28 cellular contexts compared by ENCODE assay signal in genomic region chr16:16966439-16966838, GRCh38.
A peak's percentile ranks its signal among the peaks of the same experiment; 100 is the strongest.
DNase-seq lines count a peak whose midpoint lies in the region; ATAC-seq, FAIRE-seq and TF ChIP-seq lines count a peak whose summit lies in the region.
"Had no signal": no experiment of that assay in that cellular context is flagged by ENCODE, and none has a peak within 500 bp of the region (broad histone marks: within the 10 kb centered on the region; RNA-seq: fewer than 3 reads in every experiment).

No MANE protein-coding gene starts in this region.

- TF ChIP-seq EP300 in H1 (IDR thresholded peaks at IDR 0.05; ENCODE audit: borderline replicate concordance in 1 of 2, low read depth in 2 of 2, low read length in 2 of 2) = no peak

- H3K23me2 ChIP-seq in H1 (ENCODE audit: low read depth, low read length) = no peaks in the 10 kb centered on the region

- H3K9ac ChIP-seq in H1 (replicated peaks in 1 of 4; ENCODE audit: extremely low read depth in 1 of 4, low read depth in 3 of 4, low read length in 3 of 4) = no peak overlapping the region
- H3K9ac ChIP-seq: BLaER1 had no signal

- H3K4me2 ChIP-seq in H1 (ENCODE audit: insufficient read depth in 1 of 2, low read depth in 2 of 2, low read length in 2 of 2) = no peak overlapping the region
- H3K4me2 ChIP-seq: A549, BLaER1 had no signal

- no peak overlapping the region for H2BK15ac ChIP-seq in H1 (ENCODE audit: low read length)

- no peak overlapping the region for H3K4ac ChIP-seq in H1 (replicated peaks; ENCODE audit: insufficient read length, low read depth, low read length)

- H3K4me3 ChIP-seq in HEK293 (ENCODE audit: low read depth, low read length) = no peak overlapping the region
- H3K4me3 ChIP-seq in H1 (ENCODE audit: extremely low read depth in 1 of 4, insufficient read depth in 2 of 4, low read depth in 3 of 4, low read length in 4 of 4) = no peak overlapping the region
- H3K4me3 ChIP-seq in BE2C (ENCODE audit: low read depth, low read length) = no peak overlapping the region
- H3K4me3 ChIP-seq: A549, BLaER1, GM12878 had no signal

- no peak overlapping the region for H2BK20ac ChIP-seq in H1 (ENCODE audit: low read length)

- H4K5ac ChIP-seq in H1 (ENCODE audit: insufficient read length, low read depth, low read length) = no peak overlapping the region

- peaks cover 6% of the 10 kb centered on the region for H3K9me3 Mint-ChIP-seq in activated T-helper 17 cell treated with anti-CD3 and anti-CD28 coated beads, Interleukin-2, amount 50 U/mL, for 72 hours
- no peaks in the 10 kb centered on the region for H3K9me3 Mint-ChIP-seq in type B pancreatic cell

- no peak overlapping the region for H2BK5ac ChIP-seq in H1 (ENCODE audit: low read depth, low read length)

- CTCF ChIA-PET in HEK293 (lab: Yijun Ruan, JAX) (no interaction called here), H1 (lab: Charles Lee; ENCODE audit: partially characterized antibody) (interaction anchor here (0.7 to 1.1 kb wide), 2 partner anchors 12 to 95 kb away, joined by 3 read pairs; no protein-coding TSS in a partner anchor)

- no peak overlapping the region for H3K27ac Mint-ChIP-seq in activated T-helper 17 cell treated with anti-CD3 and anti-CD28 coated beads, Interleukin-2, amount 50 U/mL, for 72 hours
- peak overlapping the region; percentile 28 for H3K27ac Mint-ChIP-seq in type B pancreatic cell
- H3K27ac Mint-ChIP-seq: B cell; CD14-positive monocyte; CD4-positive, CD25-positive, alpha-beta regulatory T cell had no signal

- no peak overlapping the region for H3K14ac ChIP-seq in H1 (ENCODE audit: insufficient read length)

- peaks cover 19% of the 10 kb centered on the region for H3K27me3 Mint-ChIP-seq in activated T-helper 17 cell treated with anti-CD3 and anti-CD28 coated beads, Interleukin-2, amount 50 U/mL, for 72 hours
- no peaks in the 10 kb centered on the region for H3K27me3 Mint-ChIP-seq in type B pancreatic cell

- POLR2A ChIA-PET in HEK293 (lab: Yijun Ruan, JAX) (no interaction called here), H1 (lab: Charles Lee; ENCODE audit: partially characterized antibody) (interaction anchor here (0.7 kb wide), 1 partner anchor 25 kb away, joined by 3 read pairs; no protein-coding TSS in a partner anchor)

- no peak for FAIRE-seq in H1 (lab: Jason Lieb, UNC)
- FAIRE-seq: A549, GM12878, GM12892, GM18507 had no signal

- H3K27ac ChIP-seq in HEK293 (ENCODE audit: extremely low read depth, low read depth, low read length) (no peak overlapping the region), H1 (ENCODE audit: low read depth, low read length) (no peak overlapping the region)
- H3K27ac ChIP-seq: A549, BLaER1 had no signal

- no peak overlapping the region for H2AFZ ChIP-seq in H1 (ENCODE audit: low read length)

- no peaks in the 10 kb centered on the region for H3K36me3 Mint-ChIP-seq in activated T-helper 17 cell treated with anti-CD3 and anti-CD28 coated beads, Interleukin-2, amount 50 U/mL, for 72 hours (ENCODE audit: low read depth)
- H3K36me3 Mint-ChIP-seq in type B pancreatic cell = no peaks in the 10 kb centered on the region
- H3K36me3 Mint-ChIP-seq: CD14-positive monocyte; CD4-positive, CD25-positive, alpha-beta regulatory T cell had no signal

- H3K18ac ChIP-seq in H1 (ENCODE audit: extremely low read depth, low read length) = no peak overlapping the region

- H3K4me3 Mint-ChIP-seq in activated T-helper 17 cell treated with anti-CD3 and anti-CD28 coated beads, Interleukin-2, amount 50 U/mL, for 72 hours = no peak overlapping the region
- no peak overlapping the region for H3K4me3 Mint-ChIP-seq in type B pancreatic cell
- H3K4me3 Mint-ChIP-seq: B cell; CD14-positive monocyte; CD4-positive, alpha-beta memory T cell; CD4-positive, CD25-positive, alpha-beta regulatory T cell; CD8-positive, alpha-beta memory T cell had no signal

- no peaks in the 10 kb centered on the region for H3K4me1 Mint-ChIP-seq in activated T-helper 17 cell treated with anti-CD3 and anti-CD28 coated beads, Interleukin-2, amount 50 U/mL, for 72 hours
- no peaks in the 10 kb centered on the region for H3K4me1 Mint-ChIP-seq in type B pancreatic cell (ENCODE audit: unreplicated experiment)
- H3K4me1 Mint-ChIP-seq: B cell; CD14-positive monocyte; CD4-positive, alpha-beta memory T cell; CD4-positive, CD25-positive, alpha-beta regulatory T cell; CD8-positive, alpha-beta memory T cell had no signal

- ATAC-seq in activated T-helper 17 cell treated with anti-CD3 and anti-CD28 coated beads, Interleukin-2, amount 50 U/mL, for 72 hours (replicated peaks) = peak; percentile 63
- ATAC-seq: A549, GM12878 had no signal

- no peak overlapping the region for H2BK12ac ChIP-seq in H1 (ENCODE audit: low read depth, low read length)

- H4K8ac ChIP-seq in H1 (ENCODE audit: extremely low read depth, insufficient read depth, low read length) = no peak overlapping the region

- no peaks in the 10 kb centered on the region for H3K79me2 ChIP-seq in H1 (ENCODE audit: control insufficient read depth in 1 of 2, insufficient read depth in 2 of 2, low read length in 2 of 2)

- H3K9me3 ChIP-seq in HEK293 (ENCODE audit: control insufficient read depth, insufficient read depth, low read depth, low read length) = no peaks in the 10 kb centered on the region
- H3K9me3 ChIP-seq in H1 (ENCODE audit: insufficient read depth in 2 of 2, low read depth in 1 of 2, low read length in 1 of 2) = no peaks in the 10 kb centered on the region
- H3K9me3 ChIP-seq in BE2C = no peaks in the 10 kb centered on the region
- H3K9me3 ChIP-seq: A549, BLaER1 had no signal

- no peaks in the 10 kb centered on the region for H3K36me3 ChIP-seq in HEK293 (ENCODE audit: control insufficient read depth in 2 of 2, insufficient read depth in 1 of 2, low read length in 2 of 2)
- H3K36me3 ChIP-seq in H1 (ENCODE audit: control insufficient read depth in 2 of 4, insufficient read depth in 4 of 4, low read length in 3 of 4) = no peaks in the 10 kb centered on the region
- H3K36me3 ChIP-seq in BE2C = no peaks in the 10 kb centered on the region
- H3K36me3 ChIP-seq: BLaER1 had no signal

- H4K20me1 ChIP-seq in H1 (replicated peaks in 1 of 2; ENCODE audit: control insufficient read depth in 1 of 2, insufficient read depth in 2 of 2, low read length in 2 of 2) = no peaks in the 10 kb centered on the region
- H4K20me1 ChIP-seq: BLaER1 had no signal

- TF ChIP-seq CTCF in HEK293 (tag by site-specific recombination; IDR thresholded peaks at IDR 0.05) (no peak), H1 (IDR thresholded peaks at IDR 0.05; ENCODE audit: control extremely low read depth in 1 of 3, insufficient read depth in 1 of 3, low read depth in 1 of 3, low read length in 3 of 3) (no peak), type B pancreatic cell (conservative IDR thresholded peaks at IDR 0.05) (no peak), BE2C (IDR thresholded peaks at IDR 0.05; ENCODE audit: low read depth, low read length) (no peak)

- TF ChIP-seq RAD21 in H1 (IDR thresholded peaks at IDR 0.05 in 1 of 2, conservative IDR thresholded peaks at IDR 0.05 in 1 of 2; ENCODE audit: low read depth in 2 of 2, low read length in 2 of 2) = no peak

- H3K23ac ChIP-seq in H1 (ENCODE audit: insufficient read length) = no peak overlapping the region

- no peak overlapping the region for H2AK5ac ChIP-seq in H1 (ENCODE audit: low read depth, low read length)

- DNase-seq in H1 (ENCODE audit: low read depth in 1 of 2, low spot score in 2 of 2) = no peak
- no peak for DNase-seq in type B pancreatic cell (ENCODE audit: extremely low spot score, unreplicated experiment)
- no peak for DNase-seq in BE2C
- DNase-seq in A172 (ENCODE audit: low spot score) = no peak
- DNase-seq in cortex of kidney (lab: John Stamatoyannopoulos, UW) = no peak
- DNase-seq: 8988T; AML-193; C1 segment of cervical spinal cord; CD4-positive, alpha-beta memory T cell; CD4-positive, CD25-positive, alpha-beta regulatory T cell; CD8-positive, alpha-beta memory T cell; COR-L47; DMS 273 treated with DMSO at 0.1 percent for 48 hours; DMS153; DMS53; DMS79; DND-41; EL; GDM1 had no signal

- H3K79me1 ChIP-seq in H1 (ENCODE audit: low read depth, low read length) = no peaks in the 10 kb centered on the region

- no peak for TF ChIP-seq POLR2A in H1 (IDR thresholded peaks at IDR 0.05; ENCODE audit: control extremely low read depth in 1 of 2, low read depth in 2 of 2, low read length in 2 of 2)

- H3K56ac ChIP-seq in H1 (replicated peaks; ENCODE audit: insufficient read length, low read depth, low read length) = no peak overlapping the region

- H2BK120ac ChIP-seq in H1 (replicated peaks; ENCODE audit: low read depth, low read length) = no peak overlapping the region

- WGBS in H1 (ENCODE audit: extremely low coverage in 1 of 2, insufficient coverage in 1 of 2, insufficient read length in 1 of 2, insufficient replicate concordance in 2 of 2, low coverage in 1 of 2, low lambda C conversion rate in 2 of 2, missing lambda C conversion rate in 1 of 2), 2 experiments = 83% methylated on average over 2 of the region's 2 CpGs; no CpG with 5 or more reads in 1 of the 2 experiments

- H3K27me3 ChIP-seq in H1 (replicated peaks in 1 of 4; ENCODE audit: control insufficient read depth in 3 of 4, extremely low read depth in 1 of 4, insufficient read depth in 3 of 4, low read length in 3 of 4) (no peaks in the 10 kb centered on the region), BE2C (no peaks in the 10 kb centered on the region)
- H3K27me3 ChIP-seq: BLaER1 had no signal

- H3K4me1 ChIP-seq in HEK293 (ENCODE audit: control insufficient read depth, insufficient read depth, low read length) (no peaks in the 10 kb centered on the region), H1 (replicated peaks in 1 of 4; ENCODE audit: control insufficient read depth in 3 of 4, insufficient read depth in 4 of 4, low read length in 3 of 4) (no peaks in the 10 kb centered on the region), BE2C (no peaks in the 10 kb centered on the region)
- H3K4me1 ChIP-seq: A549, BLaER1 had no signal

- H4K91ac ChIP-seq in H1 (replicated peaks; ENCODE audit: insufficient read length, low read length) = no peak overlapping the region

TF ChIP-seq in H1, 55 proteins besides CTCF, POLR2A, EP300 and RAD21:
- TF ChIP-seq TAF7 (optimal IDR thresholded peaks at IDR 0.05; ENCODE audit: borderline replicate concordance, low read depth, low read length) (no peak), CEBPB (IDR thresholded peaks at IDR 0.05; ENCODE audit: low read depth, low read length) (no peak), JUN (IDR thresholded peaks at IDR 0.05; ENCODE audit: low read depth, low read length) (no peak), SIX5 (IDR thresholded peaks at IDR 0.05; ENCODE audit: low read depth, low read length) (no peak), KDM1A (IDR thresholded peaks at IDR 0.05; ENCODE audit: borderline replicate concordance, low read length) (peak; percentile 82; the same call in 1 of the 2 replicates)
TF ChIP-seq in H1: peak in this region for 1.
